Comparison of ENCODE assay signal across 28 cellular contexts in genomic region chr4:44988011-44988410, GRCh38.
"Had no signal": no experiment of that assay in that cellular context is flagged by ENCODE, and none has a peak within 500 bp of the region (broad histone marks: within the 10 kb centered on the region; RNA-seq: fewer than 3 reads in every experiment).

No MANE protein-coding gene starts in this region.

- H3K4me3 Mint-ChIP-seq: activated CD4-positive, alpha-beta memory T cell treated with anti-CD3 and anti-CD28 coated beads, Interleukin-2, amount 10 ng/mL, durations not matched to agents 7 days and 5 days; activated CD8-positive, alpha-beta memory T cell treated with anti-CD3 and anti-CD28 coated beads, Interleukin-2, amount 10 ng/mL, durations not matched to agents 7 days and 5 days; activated naive CD8-positive, alpha-beta T cell treated with anti-CD3 and anti-CD28 coated beads for 36 hours had no signal

- DNase-seq: activated CD4-positive, alpha-beta memory T cell treated with anti-CD3 and anti-CD28 coated beads, Interleukin-2, amount 10 ng/mL, durations not matched to agents 7 days and 5 days; activated CD4-positive, alpha-beta T cell treated with anti-CD3 and anti-CD28 coated beads for 1 hour; activated CD4-positive, alpha-beta T cell treated with anti-CD3 and anti-CD28 coated beads for 48 hours; activated CD4-positive, CD25-positive, alpha-beta regulatory T cell; activated CD8-positive, alpha-beta memory T cell treated with anti-CD3 and anti-CD28 coated beads for 24 hours; activated CD8-positive, alpha-beta memory T cell treated with anti-CD3 and anti-CD28 coated beads, Interleukin-2, amount 10 ng/mL, durations not matched to agents 7 days and 5 days; activated CD8-positive, alpha-beta memory T cell treated with anti-CD3 and anti-CD28 coated beads, Interleukin-2, amount 50 U/mL, for 48 hours; activated effector memory CD4-positive, alpha-beta T cell treated with anti-CD3 and anti-CD28 coated beads, Interleukin-2, amount 50 U/mL, for 16 hours; activated naive CD4-positive, alpha-beta T cell; activated naive CD4-positive, alpha-beta T cell treated with anti-CD3 and anti-CD28 coated beads, Interleukin-2, amount 50 U/mL, for 16 hours; activated naive CD8-positive, alpha-beta T cell treated with anti-CD3 and anti-CD28 coated beads for 36 hours; activated T-cell treated with anti-CD3 and anti-CD28 coated beads, Interleukin-2, amount 50 U/mL, for 48 hours; amniotic stem cell; aorta; brain microvascular endothelial cell; central memory CD4-positive, alpha-beta T cell; NCI-H1092 treated with DMSO at 0.1 percent for 48 hours; NCI-H1417; NCI-H146; NCI-H1930; NCI-H2081 treated with DMSO at 0.1 percent for 48 hours; NCI-H2227 treated with DMSO at 0.1 percent for 48 hours; PC-9; Right ventricle myocardium superior; T1000; WERI-Rb-1 had no signal

- H3K36me3 Mint-ChIP-seq: activated CD8-positive, alpha-beta memory T cell treated with anti-CD3 and anti-CD28 coated beads, Interleukin-2, amount 10 ng/mL, durations not matched to agents 7 days and 5 days; activated naive CD8-positive, alpha-beta T cell treated with anti-CD3 and anti-CD28 coated beads for 36 hours had no signal

- H3K27me3 ChIP-seq: brain microvascular endothelial cell, SJCRH30 had no signal

- H3K27ac ChIP-seq: brain microvascular endothelial cell, PC-9, SJCRH30, SK-N-MC, WERI-Rb-1 had no signal

- H3K27me3 Mint-ChIP-seq: activated CD4-positive, alpha-beta memory T cell treated with anti-CD3 and anti-CD28 coated beads, Interleukin-2, amount 10 ng/mL, durations not matched to agents 7 days and 5 days; activated CD8-positive, alpha-beta memory T cell treated with anti-CD3 and anti-CD28 coated beads, Interleukin-2, amount 10 ng/mL, durations not matched to agents 7 days and 5 days; activated naive CD8-positive, alpha-beta T cell treated with anti-CD3 and anti-CD28 coated beads for 36 hours had no signal

- H3K4me1 Mint-ChIP-seq: activated CD4-positive, alpha-beta memory T cell treated with anti-CD3 and anti-CD28 coated beads, Interleukin-2, amount 10 ng/mL, durations not matched to agents 7 days and 5 days; activated CD8-positive, alpha-beta memory T cell treated with anti-CD3 and anti-CD28 coated beads, Interleukin-2, amount 10 ng/mL, durations not matched to agents 7 days and 5 days; activated naive CD8-positive, alpha-beta T cell treated with anti-CD3 and anti-CD28 coated beads for 36 hours had no signal

- H3K9me3 ChIP-seq: SJCRH30 had no signal

- ATAC-seq: activated CD8-positive, alpha-beta memory T cell treated with anti-CD3 and anti-CD28 coated beads, Interleukin-2, amount 10 ng/mL, durations not matched to agents 7 days and 5 days had no signal

- H3K27ac Mint-ChIP-seq: activated CD4-positive, alpha-beta memory T cell treated with anti-CD3 and anti-CD28 coated beads, Interleukin-2, amount 10 ng/mL, durations not matched to agents 7 days and 5 days; activated CD8-positive, alpha-beta memory T cell treated with anti-CD3 and anti-CD28 coated beads, Interleukin-2, amount 10 ng/mL, durations not matched to agents 7 days and 5 days; activated naive CD8-positive, alpha-beta T cell treated with anti-CD3 and anti-CD28 coated beads for 36 hours had no signal
